ENCODE assay signal across 9 cellular contexts in the genomic region with DNA sequence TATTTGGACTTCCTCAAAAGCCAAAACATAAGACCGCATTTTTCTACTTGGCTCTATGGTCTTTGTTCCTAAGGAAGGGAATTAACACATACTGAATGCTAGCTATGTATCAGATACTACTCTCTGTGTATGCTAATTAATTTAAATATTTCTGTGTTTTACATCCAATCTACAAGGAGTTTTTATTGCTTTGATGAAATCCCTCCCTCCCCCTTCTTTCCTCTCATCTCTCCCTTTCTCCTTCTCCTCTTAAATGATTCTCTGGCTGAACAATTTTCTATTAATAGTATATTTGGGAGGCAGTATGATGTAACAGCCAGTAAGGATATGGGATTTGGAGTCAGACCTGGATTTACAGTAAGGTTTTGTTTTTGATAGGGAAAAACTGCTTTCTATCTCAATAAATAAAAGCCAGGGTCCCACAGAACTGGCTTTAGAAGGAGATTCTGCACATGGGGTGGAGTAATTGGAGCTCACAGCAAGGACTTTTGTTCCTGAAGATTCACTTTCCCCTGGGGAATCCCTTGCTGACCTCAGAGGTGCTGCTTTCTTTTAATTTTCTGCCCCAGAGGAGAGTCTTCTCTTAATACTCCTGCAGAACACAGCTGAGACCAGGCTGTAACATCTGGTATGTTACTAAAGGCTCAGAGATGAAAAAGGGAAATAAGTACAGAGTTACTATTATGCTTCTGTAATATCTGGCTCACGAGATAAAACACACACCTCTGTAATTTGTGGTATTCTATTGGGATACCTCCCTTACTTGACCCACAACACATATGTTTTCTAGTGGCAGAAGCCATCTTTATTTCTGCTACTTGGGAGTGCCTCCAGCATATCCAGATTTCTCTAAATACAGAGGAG. TPM values are rescaled to one million over a fixed set of nuclear protein-coding genes. Genes with fewer than 3 reads are reported as not detected.
DNase-seq lines count a peak whose midpoint lies in the region; ATAC-seq and TF ChIP-seq lines count a peak whose summit lies in the region.
"Had no signal": no experiment of that assay in that cellular context is flagged by ENCODE, and none has a peak within 500 bp of the region (broad histone marks: within the 10 kb centered on the region; RNA-seq: fewer than 3 reads in every experiment).

No MANE protein-coding gene starts in this region.

- peaks cover 4% of the 10 kb centered on the region for H3K36me3 Mint-ChIP-seq in brain
- H3K36me3 Mint-ChIP-seq in naive thymus-derived CD8-positive, alpha-beta T cell = peaks cover 0 to 2% (median 2%) of the 10 kb centered on the region in 3 donors

- H3K27ac Mint-ChIP-seq in brain = peak overlapping the region in 4 of 5 experiments; percentile 14 to 96 (median 88)
- H3K27ac Mint-ChIP-seq in naive thymus-derived CD8-positive, alpha-beta T cell = peak overlapping the region; percentile 15 to 97 (median 88)

- no peaks in the 10 kb centered on the region for H3K9me3 Mint-ChIP-seq in brain
- no peaks in the 10 kb centered on the region for H3K9me3 Mint-ChIP-seq in naive thymus-derived CD8-positive, alpha-beta T cell

- no peak for TF ChIP-seq POLR2A in NB4 (IDR thresholded peaks at IDR 0.05; ENCODE audit: extremely low read depth, insufficient read length)
- no peak for TF ChIP-seq POLR2A in tibial nerve (IDR thresholded peaks at IDR 0.05)

- DNase-seq in NB4 (ENCODE audit: low read depth) (peak; percentile 70), tibial nerve (ENCODE audit: low spot score in 2 of 2) (no peak), ecto neural progenitor cell (ENCODE audit: low spot score) (no peak)
- DNase-seq in naive thymus-derived CD8-positive, alpha-beta T cell = no peak

- H3K4me3 ChIP-seq in GM08714 (ENCODE audit: low read length) (peak overlapping the region; percentile 33; the same call in 1 of the 2 replicates), NB4 (ENCODE audit: low read depth, low read length) (peak overlapping the region; percentile 33), tibial nerve (no peak overlapping the region)
- H3K4me3 ChIP-seq: lung had no signal

- POLR2A ChIA-PET in naive thymus-derived CD8-positive, alpha-beta T cell (lab: Charles Lee) = interaction anchor here (0.9 to 5.9 kb wide), 10 partner anchors 7 to 1817 kb away, joined by 3 to 61 read pairs (median 4); a partner anchor contains a TSS

- peaks cover 0 to 27% (median 11%) of the 10 kb centered on the region in 4 donors for H3K4me1 ChIP-seq in tibial nerve

- H3K9me3 ChIP-seq in tibial nerve = no peaks in the 10 kb centered on the region

- H3K4me1 Mint-ChIP-seq in brain = peaks cover 37% of the 10 kb centered on the region
- peaks cover 26 to 85% (median 67%) of the 10 kb centered on the region in 4 donors for H3K4me1 Mint-ChIP-seq in naive thymus-derived CD8-positive, alpha-beta T cell

- TF ChIP-seq CTCF in NB4 (IDR thresholded peaks at IDR 0.05; ENCODE audit: low read depth, low read length) (no peak), brain (conservative IDR thresholded peaks at IDR 0.05) (no peak), tibial nerve (IDR thresholded peaks at IDR 0.05) (no peak)

- peak overlapping the region in 4 of 5 experiments; percentile 26 to 71 (median 46) for H3K4me3 Mint-ChIP-seq in brain
- H3K4me3 Mint-ChIP-seq in naive thymus-derived CD8-positive, alpha-beta T cell = peak overlapping the region; percentile 45 to 79 (median 70)

- H3K27ac ChIP-seq in tibial nerve = peak overlapping the region in 2 of 4 donors; percentile 25 to 59

- H3K27me3 Mint-ChIP-seq in brain = peaks cover 9% of the 10 kb centered on the region
- H3K27me3 Mint-ChIP-seq in naive thymus-derived CD8-positive, alpha-beta T cell = no peaks in the 10 kb centered on the region

- no peak for TF ChIP-seq EP300 in tibial nerve (IDR thresholded peaks at IDR 0.05)

- peak in 1 of 2 donors; percentile 16 for ATAC-seq in naive thymus-derived CD8-positive, alpha-beta T cell
- ATAC-seq in HG03378 (IDR thresholded peaks at IDR 0.05; ENCODE audit: unreplicated experiment) = no peak
- no peak for ATAC-seq in HG03460 (IDR thresholded peaks at IDR 0.05; ENCODE audit: unreplicated experiment)

- H3K27me3 ChIP-seq in tibial nerve = no peaks in the 10 kb centered on the region

- H3K36me3 ChIP-seq in tibial nerve = no peaks in the 10 kb centered on the region

- WGBS in tibial nerve, 2 donors = 47 to 50% methylated on average over 2 of the region's 2 CpGs

RNA-seq across cellular contexts. Expression of a gene that starts 13.3 kb away (rescaled TPM):
- polyA plus RNA-seq in brain (ENCODE audit: insufficient read depth, low read depth, low replicate concordance) = 74.3 TPM
- 100 to 1,000 TPM; 300 to 328 TPM for total RNA-seq in naive thymus-derived CD8-positive, alpha-beta T cell
- polyA plus RNA-seq in naive thymus-derived CD8-positive, alpha-beta T cell = 10 to 100 TPM; 84.1 to 99.9 (median 92.9) TPM
- total RNA-seq in tibial nerve = 10 to 100 TPM; 13.9 to 22.1 (median 16.0) TPM

Comparison
In these comparisons a context has a peak if more than half of its experiments do, and no peak if none do; other contexts are left out.
1. H3K4me3 ChIP-seq: peak in GM08714 (single experiment) and NB4 (single experiment); none in tibial nerve (0 of 4).
2. RNA of a gene that starts 13.3 kb away (total RNA-seq): 300 to 328 TPM in naive thymus-derived CD8-positive, alpha-beta T cell; 13.9 to 22.1 TPM in tibial nerve; every median in the first group is over 10 times any median in the second.